8 cellular contexts compared by ENCODE assay signal in the genomic region with DNA sequence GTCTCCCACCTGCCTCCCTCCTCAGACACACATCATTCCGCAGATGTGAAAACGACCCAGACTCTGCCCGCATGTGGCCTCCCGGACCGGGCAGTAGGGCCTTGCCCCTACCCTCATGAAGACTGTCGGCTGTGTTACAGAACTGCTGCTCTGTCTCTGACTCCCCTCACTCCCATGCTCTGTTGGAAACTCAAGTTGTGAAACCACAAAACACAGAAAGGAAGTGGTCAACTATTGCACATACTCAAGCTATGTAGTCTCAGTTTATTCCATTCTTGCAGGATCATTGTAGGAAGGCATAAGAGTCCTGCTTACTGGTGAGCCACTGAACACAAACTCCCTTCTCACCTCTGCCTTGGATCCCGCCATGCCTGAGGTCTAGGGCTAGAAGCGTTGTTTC.
DNase-seq lines count a peak whose midpoint lies in the region; ATAC-seq and TF ChIP-seq lines count a peak whose summit lies in the region.

No MANE protein-coding gene starts in this region.

- POLR2A ChIA-PET in AG04450 (lab: Yijun Ruan, JAX) (no interaction called here), PC-9 (lab: Charles Lee; ENCODE audit: unreplicated experiment) (no interaction called here), A673 (lab: Charles Lee; ENCODE audit: low non-redundant PET) (no interaction called here)

- H3K4me1 ChIP-seq in mucosa of descending colon (ENCODE audit: low read depth) (no peaks in the 10 kb centered on the region), PC-9 (replicated peaks; ENCODE audit: insufficient read depth) (no peaks in the 10 kb centered on the region), A673 (ENCODE audit: insufficient read depth, low read length, poor library complexity, severe bottlenecking) (no peaks in the 10 kb centered on the region)

- H3K4me3 Mint-ChIP-seq in activated naive CD8-positive, alpha-beta T cell treated with anti-CD3 and anti-CD28 coated beads for 36 hours = peak overlapping the region; percentile 49

- H3K27me3 Mint-ChIP-seq in activated naive CD8-positive, alpha-beta T cell treated with anti-CD3 and anti-CD28 coated beads for 36 hours = peaks cover 9% of the 10 kb centered on the region

- no peak overlapping the region for H2AFZ ChIP-seq in PC-9

- peaks cover 5% of the 10 kb centered on the region for H3K9me2 ChIP-seq in PC-9 (ENCODE audit: insufficient read depth)

- BruUV-seq in PC-9 (replicated peaks; lab: Mats Ljungman, UMichigan) = no TSS peak
- no TSS peak for BruUV-seq in A673 (replicated peaks; lab: Mats Ljungman, UMichigan)

- H3K27ac Mint-ChIP-seq in activated naive CD8-positive, alpha-beta T cell treated with anti-CD3 and anti-CD28 coated beads for 36 hours = peak overlapping the region; percentile 6

- no peak for TF ChIP-seq CTCF in AG04450 (IDR thresholded peaks at IDR 0.05; ENCODE audit: low read depth, low read length)
- TF ChIP-seq CTCF in mucosa of descending colon (IDR thresholded peaks at IDR 0.05) = no peak
- TF ChIP-seq CTCF in PC-9 (conservative IDR thresholded peaks at IDR 0.05) = no peak
- TF ChIP-seq CTCF in A673 (conservative IDR thresholded peaks at IDR 0.05; ENCODE audit: low read depth, low read length) = no peak

- H3K4me3 ChIP-seq in AG04450 (ENCODE audit: low read depth, low read length) (no peak overlapping the region), mucosa of descending colon (no peak overlapping the region), PC-9 (no peak overlapping the region), A673 (ENCODE audit: low read depth, low read length, poor library complexity, severe bottlenecking) (no peak overlapping the region)

- no peaks in the 10 kb centered on the region for H3K36me3 Mint-ChIP-seq in activated naive CD8-positive, alpha-beta T cell treated with anti-CD3 and anti-CD28 coated beads for 36 hours

- no peaks in the 10 kb centered on the region for H3K9me3 ChIP-seq in AG04450 (ENCODE audit: control insufficient read depth, insufficient read depth, low read length)
- H3K9me3 ChIP-seq in mucosa of descending colon = no peaks in the 10 kb centered on the region
- no peaks in the 10 kb centered on the region; the same call in 1 of the 2 replicates for H3K9me3 ChIP-seq in PC-9 (ENCODE audit: insufficient read depth, low read depth)
- H3K9me3 ChIP-seq in A673 (ENCODE audit: low read depth, low read length, poor library complexity, severe bottlenecking) = no peaks in the 10 kb centered on the region

- H3K4me1 Mint-ChIP-seq in activated naive CD8-positive, alpha-beta T cell treated with anti-CD3 and anti-CD28 coated beads for 36 hours = peaks cover 20% of the 10 kb centered on the region

- peak; percentile 34 for DNase-seq in AG04450 (ENCODE audit: low read depth, low spot score)
- peak; percentile 32 for DNase-seq in HS-5 (ENCODE audit: low read depth)
- DNase-seq in activated naive CD8-positive, alpha-beta T cell treated with anti-CD3 and anti-CD28 coated beads for 36 hours = peak; percentile 12
- DNase-seq in mucosa of descending colon = peak in 1 of 3 donors; percentile 25
- no peak for DNase-seq in PC-9
- no peak for DNase-seq in A673 (ENCODE audit: low spot score)
- DNase-seq in NCI-H2227 treated with DMSO at 0.1 percent for 48 hours (lab: John Stamatoyannopoulos, UW) = no peak

- peak; percentile 85 for ATAC-seq in GM18858 (IDR thresholded peaks at IDR 0.05; ENCODE audit: unreplicated experiment)
- peak; percentile 73 for ATAC-seq in mucosa of descending colon

- H3K4me2 ChIP-seq in PC-9 = no peak overlapping the region

- H3K27ac ChIP-seq in AG04450 (ENCODE audit: low read depth, low read length) (no peak overlapping the region), PC-9 (no peak overlapping the region), A673 (ENCODE audit: low read depth, low read length, poor library complexity, severe bottlenecking) (no peak overlapping the region)

- no peaks in the 10 kb centered on the region for H3K9me3 Mint-ChIP-seq in activated naive CD8-positive, alpha-beta T cell treated with anti-CD3 and anti-CD28 coated beads for 36 hours

- H4K20me1 ChIP-seq in PC-9 (ENCODE audit: insufficient read depth) = no peaks in the 10 kb centered on the region

- no peaks in the 10 kb centered on the region for H3F3A ChIP-seq in PC-9 (ENCODE audit: insufficient read depth, low read depth)

- H3K36me3 ChIP-seq in mucosa of descending colon (ENCODE audit: low read depth) = no peaks in the 10 kb centered on the region
- H3K36me3 ChIP-seq in PC-9 (ENCODE audit: low read depth) = no peaks in the 10 kb centered on the region
- H3K36me3 ChIP-seq in A673 (ENCODE audit: insufficient read depth, low read length, poor library complexity, severe bottlenecking) = no peaks in the 10 kb centered on the region

- no peaks in the 10 kb centered on the region for H3K79me2 ChIP-seq in PC-9 (ENCODE audit: low read depth)

- CTCF ChIA-PET in AG04450 (lab: Charles Lee) (no interaction called here), PC-9 (lab: Charles Lee) (interaction anchor here (0.6 kb wide), 1 partner anchor 14 kb away, joined by 7 read pairs; no protein-coding TSS in a partner anchor), A673 (lab: Charles Lee) (no interaction called here)

- intact Hi-C loops in mucosa of descending colon (cut with DNase I, micrococcal nuclease) = no loop called here
- intact Hi-C loops in PC-9 (cut with micrococcal nuclease; ENCODE audit: unreplicated experiment) = loop anchor here (10.0 kb wide), 1 partner anchor 69 kb away; no protein-coding TSS in a partner anchor
- intact Hi-C loops in A673 (cut with micrococcal nuclease; ENCODE audit: unreplicated experiment) = no loop called here

- H3K27me3 ChIP-seq in AG04450 (ENCODE audit: control insufficient read depth, insufficient read depth, low read length) (no peaks in the 10 kb centered on the region), PC-9 (ENCODE audit: insufficient read depth, low read depth) (no peaks in the 10 kb centered on the region), A673 (replicated peaks; ENCODE audit: insufficient read depth, low read depth, low read length, poor library complexity) (no peaks in the 10 kb centered on the region)

Comparison
In these comparisons a context has a peak if more than half of its experiments do, and no peak if none do; other contexts are left out.
1. DNase-seq: peak in AG04450 (single experiment), HS-5 (single experiment) and activated naive CD8-positive, alpha-beta T cell treated with anti-CD3 and anti-CD28 coated beads for 36 hours (single experiment); none in PC-9 (0 of 2), A673 (single experiment) and NCI-H2227 treated with DMSO at 0.1 percent for 48 hours (single experiment).